In genomic region chr2:231056453-231057416, GRCh38 we compare ENCODE assay signal across 1 cellular context.
TF ChIP-seq lines count a peak whose summit lies in the region.

PSMD1 (plus strand) TSS chr2:231056867; CDS start chr2:231057026, 159 bp downstream.

TF ChIP-seq in HepG2, 621 proteins besides CTCF, POLR2A, EP300 and RAD21 (continued from another document and continues in another):
- TF ChIP-seq ZNF574 (CRISPR knock-in tag; IDR thresholded peaks at IDR 0.05) (peak; percentile 99), ZNF441 (CRISPR knock-in tag; IDR thresholded peaks at IDR 0.05; ENCODE audit: borderline replicate concordance) (0 out of 2 replicates have a peak, but pooled peaks have one; percentile 16), ZNF883 (CRISPR knock-in tag; IDR thresholded peaks at IDR 0.05; ENCODE audit: not compliant biosample characterization) (peak; percentile 87), ZC3H4 (CRISPR knock-in tag; IDR thresholded peaks at IDR 0.05; ENCODE audit: borderline replicate concordance) (peak; percentile 39; the same call in 1 of the 2 replicates), ZEB1 (IDR thresholded peaks at IDR 0.05; ENCODE audit: insufficient replicate concordance, low read depth) (no peak), ETV5 (CRISPR knock-in tag; IDR thresholded peaks at IDR 0.05; ENCODE audit: borderline replicate concordance) (peak; percentile 2; the same call in 1 of the 2 replicates), MAFG (CRISPR knock-in tag; IDR thresholded peaks at IDR 0.05) (peak; percentile 87), ZNF160 (CRISPR knock-in tag; IDR thresholded peaks at IDR 0.05) (no peak), SOX5 (CRISPR knock-in tag; IDR thresholded peaks at IDR 0.05; ENCODE audit: borderline replicate concordance) (peak; percentile 52), PAX8 (CRISPR knock-in tag; IDR thresholded peaks at IDR 0.05; ENCODE audit: borderline replicate concordance) (peak; percentile 65; the same call in 1 of the 2 replicates), ZBTB44 (CRISPR knock-in tag; IDR thresholded peaks at IDR 0.05) (no peak), TBX3 (IDR thresholded peaks at IDR 0.05; ENCODE audit: borderline replicate concordance) (peak; percentile 91), SMAD3 (CRISPR knock-in tag; IDR thresholded peaks at IDR 0.05) (peak; percentile 87; the same call in 1 of the 2 replicates), CSRNP2 (CRISPR knock-in tag; conservative IDR thresholded peaks at IDR 0.05; ENCODE audit: low read depth) (no peak), ZNF230 (CRISPR knock-in tag; IDR thresholded peaks at IDR 0.05) (peak; percentile 77; the same call in 1 of the 2 replicates), ZNF281 (CRISPR knock-in tag; IDR thresholded peaks at IDR 0.05; ENCODE audit: borderline replicate concordance) (peak; percentile 12; the same call in 1 of the 2 replicates), SIX4 (CRISPR knock-in tag; IDR thresholded peaks at IDR 0.05) (peak; percentile 33; the same call in 1 of the 2 replicates), FOSL2 (CRISPR knock-in tag; IDR thresholded peaks at IDR 0.05) (peak; percentile 63), ATF2 (CRISPR knock-in tag; IDR thresholded peaks at IDR 0.05) (0 out of 2 replicates have a peak, but pooled peaks have one; percentile 60), MAFF (IDR thresholded peaks at IDR 0.05; ENCODE audit: low read depth, low read length) (peak; percentile 70; the same call in 1 of the 2 replicates), SYNCRIP (IDR thresholded peaks at IDR 0.05; ENCODE audit: insufficient read depth, low read depth, low read length) (no peak), FOXO4 (CRISPR knock-in tag; conservative IDR thresholded peaks at IDR 0.05) (0 out of 2 replicates have a peak, but pooled peaks have one; percentile 52), ZNF572 (CRISPR knock-in tag; IDR thresholded peaks at IDR 0.05) (peak; percentile 91; the same call in 1 of the 2 replicates), ZNF761 (CRISPR knock-in tag; conservative IDR thresholded peaks at IDR 0.05) (no peak), TCF7L2 (IDR thresholded peaks at IDR 0.05; ENCODE audit: low read depth, low read length) (no peak), ZFP41 (CRISPR knock-in tag; IDR thresholded peaks at IDR 0.05; ENCODE audit: borderline replicate concordance) (no peak; the same call in 1 of the 2 replicates), ZNF430 (CRISPR knock-in tag; IDR thresholded peaks at IDR 0.05) (peak; percentile 70; the same call in 1 of the 2 replicates), ZFY (CRISPR knock-in tag; IDR thresholded peaks at IDR 0.05) (peak; percentile 96), CHD2 (IDR thresholded peaks at IDR 0.05; ENCODE audit: low read depth, low read length) (peak; percentile 14; the same call in 1 of the 2 replicates), ZNF691 (CRISPR knock-in tag; IDR thresholded peaks at IDR 0.05; ENCODE audit: borderline replicate concordance, low read depth) (peak; percentile 85; the same call in 1 of the 2 replicates), ZBED4 (CRISPR knock-in tag; IDR thresholded peaks at IDR 0.05; ENCODE audit: borderline replicate concordance) (no peak), CBFB (CRISPR knock-in tag; IDR thresholded peaks at IDR 0.05) (peak; percentile 42; the same call in 1 of the 2 replicates), PTBP1 (IDR thresholded peaks at IDR 0.05; ENCODE audit: low read depth, low read length, poor library complexity, severe bottlenecking) (peak; percentile 61), MIXL1 (CRISPR knock-in tag; IDR thresholded peaks at IDR 0.05) (no peak; the same call in 1 of the 2 replicates), ZNF33B (CRISPR knock-in tag; IDR thresholded peaks at IDR 0.05) (0 out of 2 replicates have a peak, but pooled peaks have one; percentile 31), ZNF253 (CRISPR knock-in tag; IDR thresholded peaks at IDR 0.05; ENCODE audit: borderline replicate concordance) (0 out of 2 replicates have a peak, but pooled peaks have one; percentile 58), ARID5B (CRISPR knock-in tag; IDR thresholded peaks at IDR 0.05) (peak; percentile 61), ZNF335 (CRISPR knock-in tag; IDR thresholded peaks at IDR 0.05) (peak; percentile 99)
